8 cellular contexts compared by ENCODE assay signal in genomic region chr1:116372651-116373444, GRCh38. TPM values are rescaled to one million over a fixed set of nuclear protein-coding genes. Genes with fewer than 3 reads are reported as not detected.
DNase-seq lines count a peak whose midpoint lies in the region; ATAC-seq, FAIRE-seq and TF ChIP-seq lines count a peak whose summit lies in the region.

Gene ATP1A1 (plus strand): TSS chr1:116373244. CDS start chr1:116373512, 268 bp downstream.

- no TSS peak for BruUV-seq in mammary epithelial cell (replicated peaks; lab: Mats Ljungman, UMichigan)

- H4K20me1 ChIP-seq in mammary epithelial cell (ENCODE audit: insufficient read depth, low read length) = no peaks in the 10 kb centered on the region

- ATAC-seq in GM19023 (IDR thresholded peaks at IDR 0.05; ENCODE audit: unreplicated experiment) (peak; percentile 71), HG03196 (IDR thresholded peaks at IDR 0.05; ENCODE audit: unreplicated experiment) (peak; percentile 59)

- H3K79me2 ChIP-seq in mammary epithelial cell (ENCODE audit: insufficient read depth, low read length) = peaks cover 43% of the 10 kb centered on the region

- DNase-seq in AG08396 (ENCODE audit: low spot score) = peak; percentile 96
- DNase-seq in NCI-H2227 treated with DMSO at 0.1 percent for 48 hours (lab: John Stamatoyannopoulos, UW) = peak; percentile 92
- DNase-seq in mammary epithelial cell = peak; percentile 91
- DNase-seq in iPS-NIHi11 (ENCODE audit: low spot score) = peak; percentile 97
- peak; percentile 95 for DNase-seq in small intestine

- peak within 1 kb of the TSS; percentile 95 for H3K27ac ChIP-seq in mammary epithelial cell (ENCODE audit: insufficient read depth, low read depth, low read length)
- H3K27ac ChIP-seq in small intestine (ENCODE audit: low read depth in 1 of 2, low read length in 1 of 2) = peak within 1 kb of the TSS; percentile 98 to 99

- in situ Hi-C loops in mammary epithelial cell (cut with MboI; ENCODE audit: low sequenced_read_pairs in 2 of 2) = no loop called here

- H2AFZ ChIP-seq in mammary epithelial cell (ENCODE audit: low read depth, low read length) = peak within 1 kb of the TSS; percentile 82

- no peaks in the 10 kb centered on the region for H3K36me3 ChIP-seq in mammary epithelial cell (ENCODE audit: insufficient read depth, low read length)
- no peaks in the 10 kb centered on the region for H3K36me3 ChIP-seq in small intestine (ENCODE audit: control insufficient read depth in 2 of 2, insufficient read depth in 2 of 2, low read length in 2 of 2)

- CTCF ChIA-PET in mammary epithelial cell (lab: Charles Lee; ENCODE audit: low non-redundant PET) = no interaction called here

- WGBS in mammary epithelial cell (ENCODE audit: low coverage, missing lambda C conversion rate) = 2% methylated on average over 7 of the region's 81 CpGs
- WGBS in small intestine, 3 donors = 0 to 1% (median 1%) methylated on average over 48 to 81 of the region's 81 CpGs

- intact Hi-C loops in mammary epithelial cell (cut with micrococcal nuclease) = loop anchor here (2.0 kb wide), 1 partner anchor 32 kb away; no protein-coding TSS in a partner anchor

- H3K4me3 ChIP-seq in WI38 (ENCODE audit: low read depth, low read length) = peak within 1 kb of the TSS; percentile 81
- peak within 1 kb of the TSS; percentile 62 to 91 (median 82) for H3K4me3 ChIP-seq in mammary epithelial cell (replicated peaks in 1 of 3; ENCODE audit: insufficient read depth in 1 of 3, low read depth in 2 of 3, low read length in 3 of 3)
- peak within 1 kb of the TSS; percentile 95 to 99 for H3K4me3 ChIP-seq in small intestine (ENCODE audit: low read depth in 1 of 2, low read length in 2 of 2)

- no peak for TF ChIP-seq CTCF in WI38 (IDR thresholded peaks at IDR 0.05; ENCODE audit: low read depth, low read length)
- peak in 1 of 2 donors; percentile 28 for TF ChIP-seq CTCF in mammary epithelial cell (conservative IDR thresholded peaks at IDR 0.05 in 1 of 2, IDR thresholded peaks at IDR 0.05 in 1 of 2; ENCODE audit: extremely low read depth in 1 of 2, insufficient read depth in 1 of 2, low read depth in 1 of 2, low read length in 2 of 2)

- H3K27me3 ChIP-seq in mammary epithelial cell (ENCODE audit: insufficient read depth, low read length) (no peaks in the 10 kb centered on the region), small intestine (ENCODE audit: control insufficient read depth in 2 of 2, insufficient read depth in 2 of 2, low read length in 2 of 2) (no peaks in the 10 kb centered on the region)

- peak within 1 kb of the TSS; percentile 84 for H3K4me2 ChIP-seq in mammary epithelial cell (ENCODE audit: insufficient read depth, low read depth, low read length)

- dilution Hi-C loops in mammary epithelial cell (cut with HindIII; ENCODE audit: low sequenced_read_pairs) = no loop called here

- no peak for FAIRE-seq in small intestine (lab: Jason Lieb, UNC)

- H3K9ac ChIP-seq in mammary epithelial cell (ENCODE audit: insufficient read depth, low read length) = peak within 1 kb of the TSS; percentile 87

- H3K9me3 ChIP-seq in mammary epithelial cell (replicated peaks; ENCODE audit: insufficient read depth, low read length) (no peaks in the 10 kb centered on the region), small intestine (ENCODE audit: control insufficient read depth, low read depth) (no peaks in the 10 kb centered on the region)

- H3K4me1 ChIP-seq in mammary epithelial cell (ENCODE audit: insufficient read depth, low read length) (peaks cover 36% of the 10 kb centered on the region), small intestine (ENCODE audit: control insufficient read depth in 2 of 2, insufficient read depth in 1 of 2, low read depth in 1 of 2, low read length in 1 of 2) (peaks cover 0 to 14% of the 10 kb centered on the region in 2 donors)

RNA-seq across cellular contexts. Expression of gene ATP1A1, which starts in this region (rescaled TPM):
- total RNA-seq in mammary epithelial cell = 100 to 1,000 TPM; 359 to 505 TPM
- polyA plus RNA-seq in mammary epithelial cell (660 TPM), small intestine (1,000 to 10,000 TPM in 2 of 3 donors, 100 to 1,000 TPM in 1; 921 to 1,048 (median 1,042) TPM)
- polyA minus RNA-seq in mammary epithelial cell = 731 TPM

Comparison
In these comparisons a context has a peak if more than half of its experiments do, and no peak if none do; other contexts are left out.
1. Peak in every context shown above with its lines: DNase-seq, ATAC-seq, H3K4me3 ChIP-seq and H3K27ac ChIP-seq.